10 cellular contexts compared by ENCODE assay signal in genomic region chr6:43858161-43859153, GRCh38.
"Had no signal": no experiment of that assay in that cellular context is flagged by ENCODE, and none has a peak within 500 bp of the region (broad histone marks: within the 10 kb centered on the region; RNA-seq: fewer than 3 reads in every experiment).

No MANE protein-coding gene starts in this region.

- H3K27ac ChIP-seq: foreskin keratinocyte had no signal

- H3K4me1 ChIP-seq: foreskin keratinocyte had no signal

- DNase-seq: activated CD4-positive, alpha-beta memory T cell treated with anti-CD3 and anti-CD28 coated beads, Interleukin-2, amount 10 ng/mL, durations not matched to agents 7 days and 5 days; activated naive CD4-positive, alpha-beta T cell; activated T-cell treated with anti-CD3 and anti-CD28 coated beads, Interleukin-2, amount 50 U/mL, for 72 hours; aorta; foreskin keratinocyte; head of caudate nucleus; left colon; natural killer cell; stimulated activated CD4-positive, alpha-beta T cell treated with anti-CD3 and anti-CD28 coated beads, Interleukin-12 subunit alpha, Interleukin-12 subunit beta, amount 100 ng/mL, for 4 hours; stimulated activated naive CD4-positive, alpha-beta T cell treated with Interleukin-2 at 50 U/mL for 16 hours had no signal

- ATAC-seq: activated T-cell treated with anti-CD3 and anti-CD28 coated beads, Interleukin-2, amount 50 U/mL, for 72 hours; foreskin keratinocyte; left colon; natural killer cell had no signal
